Comparison of ENCODE assay signal across 8 cellular contexts in the genomic region with DNA sequence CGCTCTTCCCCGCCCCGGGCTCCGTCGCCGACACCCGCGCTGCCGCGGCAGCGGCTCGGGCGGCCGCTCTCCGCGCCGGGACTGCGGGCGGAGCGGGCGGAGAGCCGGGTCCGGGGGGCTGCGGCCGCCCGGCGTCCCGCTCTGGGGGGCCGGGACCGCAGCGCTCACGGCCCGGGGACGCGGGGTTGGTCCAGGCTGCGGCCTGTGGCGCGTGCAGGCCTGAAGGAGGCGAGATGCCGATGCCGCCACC. TPM values are rescaled to one million over a fixed set of nuclear protein-coding genes. Genes with fewer than 3 reads are reported as not detected.
A peak's percentile ranks its signal among the peaks of the same experiment; 100 is the strongest.
DNase-seq lines count a peak whose midpoint lies in the region; ATAC-seq and TF ChIP-seq lines count a peak whose summit lies in the region.

No MANE protein-coding gene starts in this region.

- H3K4me1 ChIP-seq in ectodermal cell (ENCODE audit: control insufficient read depth, insufficient read depth, low read length) (peaks cover 26% of the 10 kb centered on the region), muscle layer of colon (ENCODE audit: insufficient read depth, low read length) (peaks cover 16% of the 10 kb centered on the region)

- H3K27me3 ChIP-seq in AG04450 (ENCODE audit: control insufficient read depth, insufficient read depth, low read length) (no peaks in the 10 kb centered on the region), ectodermal cell (ENCODE audit: control insufficient read depth, insufficient read depth, low read length, poor library complexity, severe bottlenecking) (no peaks in the 10 kb centered on the region), muscle layer of colon (ENCODE audit: control insufficient read depth in 1 of 2, insufficient read depth in 2 of 2, low read length in 2 of 2) (no peaks in the 10 kb centered on the region)

- no peak for DNase-seq in AG04450 (ENCODE audit: low read depth, low spot score)
- no peak for DNase-seq in Jurkat, Clone E6-1 (ENCODE audit: low read depth, low spot score)
- DNase-seq in effector CD4-positive, alpha-beta T cell = no peak
- no peak for DNase-seq in H4 (ENCODE audit: low spot score)
- DNase-seq in naive thymus-derived CD8-positive, alpha-beta T cell = no peak
- DNase-seq in RKO (ENCODE audit: low spot score) = no peak

- H3K36me3 ChIP-seq in ectodermal cell (ENCODE audit: control insufficient read depth, insufficient read depth, low read length) (no peaks in the 10 kb centered on the region), muscle layer of colon (ENCODE audit: insufficient read depth, low read length) (no peaks in the 10 kb centered on the region)

- H3K4me1 Mint-ChIP-seq in naive thymus-derived CD8-positive, alpha-beta T cell = peaks cover 30 to 68% (median 59%) of the 10 kb centered on the region in 4 donors

- H3K36me3 Mint-ChIP-seq in naive thymus-derived CD8-positive, alpha-beta T cell = no peaks in the 10 kb centered on the region

- TF ChIP-seq CTCF in AG04450 (IDR thresholded peaks at IDR 0.05; ENCODE audit: low read depth, low read length) = 0 out of 2 replicates have a peak, but pooled peaks have one; percentile 2

- WGBS in ectodermal cell, 2 experiments = 0% methylated on average over 41 of the region's 41 CpGs

- H3K9me3 ChIP-seq in AG04450 (ENCODE audit: control insufficient read depth, insufficient read depth, low read length) (no peaks in the 10 kb centered on the region), ectodermal cell (ENCODE audit: control insufficient read depth, low read length) (no peaks in the 10 kb centered on the region), muscle layer of colon (ENCODE audit: low read length) (no peaks in the 10 kb centered on the region)

- H3K4me3 Mint-ChIP-seq in naive thymus-derived CD8-positive, alpha-beta T cell = peak overlapping the region in 1 of 10 donors; percentile 98

- H3K9ac ChIP-seq in muscle layer of colon (ENCODE audit: low read length) = no peak overlapping the region

- POLR2A ChIA-PET in AG04450 (lab: Yijun Ruan, JAX) = interaction anchor here (0.9 to 1.4 kb wide), 2 partner anchors 83 kb away, joined by 4 to 6 read pairs; no protein-coding TSS in a partner anchor
- POLR2A ChIA-PET in naive thymus-derived CD8-positive, alpha-beta T cell (lab: Charles Lee) = interaction anchor here (3.0 kb wide), 1 partner anchor 201 kb away, joined by 23 read pairs; the partner anchor contains the start of gene SAP30

- H3K27ac ChIP-seq in AG04450 (ENCODE audit: low read depth, low read length) (no peak overlapping the region), ectodermal cell (ENCODE audit: insufficient read depth, low read depth, low read length, poor library complexity, severe bottlenecking) (peak overlapping the region; percentile 88), muscle layer of colon (ENCODE audit: low read depth, low read length) (peak overlapping the region; percentile 90)

- no peaks in the 10 kb centered on the region for H3K27me3 Mint-ChIP-seq in naive thymus-derived CD8-positive, alpha-beta T cell

- H3K4me3 ChIP-seq in AG04450 (ENCODE audit: low read depth, low read length) (peak overlapping the region; percentile 87), ectodermal cell (ENCODE audit: insufficient read depth, low read depth, low read length) (peak overlapping the region; percentile 53), muscle layer of colon (ENCODE audit: low read depth in 1 of 2, low read length in 2 of 2) (peak overlapping the region; percentile 78 to 79)
- peak overlapping the region; percentile 70 for H3K4me3 ChIP-seq in Jurkat, Clone E6-1 (ENCODE audit: low read length)

- no peak for ATAC-seq in naive thymus-derived CD8-positive, alpha-beta T cell

- CTCF ChIA-PET in AG04450 (lab: Charles Lee) = interaction anchor here (0.6 to 3.6 kb wide), 4 partner anchors 54 to 156 kb away, joined by 4 to 24 read pairs (median 10); no protein-coding TSS in a partner anchor

- H3K9me3 Mint-ChIP-seq in naive thymus-derived CD8-positive, alpha-beta T cell = no peaks in the 10 kb centered on the region

- H3K27ac Mint-ChIP-seq in naive thymus-derived CD8-positive, alpha-beta T cell = no peak overlapping the region

RNA-seq across cellular contexts. Expression of gene GALNT7, which starts 0.5 kb away (rescaled TPM):
- 30.9 and 47.6 TPM in 2 replicates for polyA plus RNA-seq in AG04450 (2011; rRNA removed)
- 29.1 and 38.3 TPM in 2 replicates for polyA minus RNA-seq in AG04450 (2011; rRNA and poly(A)+ RNA removed)
- 21.3 TPM for polyA plus RNA-seq in Jurkat, Clone E6-1 (2012; ENCODE audit: insufficient read depth, insufficient read length)
- 34.8 TPM for polyA plus RNA-seq in ectodermal cell (2013, experiment 1 of 4)
- 39.3 TPM for polyA plus RNA-seq in ectodermal cell (2013, experiment 2 of 4)
- 30.6 TPM for polyA plus RNA-seq in ectodermal cell (2013, experiment 3 of 4)
- 32.6 TPM for polyA plus RNA-seq in ectodermal cell (2013, experiment 4 of 4)
- 56.7 and 57.1 TPM in 2 replicates for total RNA-seq in H4 (2014; rRNA removed; shearing (Covaris generic))
- 10 to 100 TPM; 17.5 to 18.7 TPM for total RNA-seq in naive thymus-derived CD8-positive, alpha-beta T cell
- 1 to 10 TPM; 5.6 to 8.6 (median 6.8) TPM for polyA plus RNA-seq in naive thymus-derived CD8-positive, alpha-beta T cell
